Comparison of ENCODE assay signal across 8 cellular contexts in the genomic region with DNA sequence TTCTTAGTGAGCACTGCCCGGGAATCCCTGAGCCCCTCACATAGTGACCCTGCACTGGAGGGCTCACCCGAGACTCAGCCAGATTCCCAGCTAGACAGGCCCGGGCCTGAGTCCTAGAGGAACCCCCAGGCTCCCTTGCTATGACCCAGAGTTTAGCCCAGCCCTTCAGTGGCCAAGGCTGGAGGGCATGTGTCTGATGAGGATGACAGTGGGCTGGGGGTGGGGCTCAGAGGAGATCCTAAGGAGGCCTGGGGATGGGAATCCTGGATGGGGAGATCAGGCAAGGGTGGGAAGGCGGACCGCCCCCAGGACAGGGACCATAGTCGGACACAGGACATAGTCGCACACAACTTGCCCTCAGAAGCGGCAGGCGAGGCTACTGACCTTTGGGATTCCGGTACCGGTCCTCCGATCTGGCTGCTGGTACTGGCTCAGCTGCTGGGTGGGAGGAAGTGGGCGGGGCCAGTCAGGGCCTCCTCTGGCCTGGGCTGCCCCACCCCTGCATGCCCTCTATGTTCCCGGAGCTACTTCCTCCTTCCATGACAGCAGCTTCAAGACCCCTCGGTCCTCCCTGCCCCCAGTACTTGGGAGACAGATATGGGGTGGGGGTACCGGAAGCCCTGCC. TPM values are rescaled to one million over a fixed set of nuclear protein-coding genes. Genes with fewer than 3 reads are reported as not detected.
A peak's percentile ranks its signal among the peaks of the same experiment; 100 is the strongest.
DNase-seq lines count a peak whose midpoint lies in the region; ATAC-seq and TF ChIP-seq lines count a peak whose summit lies in the region.

No MANE protein-coding gene starts in this region.

- H3K27me3 Mint-ChIP-seq in GM23338 (ENCODE audit: insufficient read depth, low read depth, poor library complexity), result peaks cover 8% of the 10 kb centered on the region

- peak overlapping the region; percentile 64 for H3K4me2 ChIP-seq in GM23338
- no peak overlapping the region for H3K4me2 ChIP-seq in parathyroid adenoma (ENCODE audit: low read length)

- peaks cover 13% of the 10 kb centered on the region for H3K4me1 Mint-ChIP-seq in GM23338

- no peak overlapping the region for H3K27ac Mint-ChIP-seq in GM23338

- H3K27ac ChIP-seq in GM23338 (ENCODE audit: low read depth) (no peak overlapping the region), parathyroid adenoma (peak overlapping the region; percentile 63)

- no peak for TF ChIP-seq CTCF in GM23338 (conservative IDR thresholded peaks at IDR 0.05; ENCODE audit: low read depth in 2 of 2)
- no peak for TF ChIP-seq CTCF in parathyroid adenoma (IDR thresholded peaks at IDR 0.05)

- H2AFZ ChIP-seq in GM23338 (peak overlapping the region; percentile 84), parathyroid adenoma (no peak overlapping the region)

- DNase-seq in CD1c-positive myeloid dendritic cell (ENCODE audit: extremely low spot score), result peak; percentile 64
- DNase-seq in GM23338 (ENCODE audit: low spot score), result peak; percentile 72
- DNase-seq in UCSD-AML1 (lab: John Stamatoyannopoulos, UW; ENCODE audit: unreplicated experiment), result peak; percentile 75
- DNase-seq in ecto neural progenitor cell (ENCODE audit: low spot score), result peak; percentile 75
- no peak for DNase-seq in NCI-H2029 treated with DMSO at 0.1 percent for 48 hours (lab: John Stamatoyannopoulos, UW)
- DNase-seq in NCI-H1105 treated with DMSO at 0.1 percent for 48 hours (lab: John Stamatoyannopoulos, UW), result no peak

- no peaks in the 10 kb centered on the region for H4K20me1 ChIP-seq in GM23338 (replicated peaks; ENCODE audit: insufficient read depth)

- ATAC-seq in GM23338 (peak; percentile 84), HG03469 (IDR thresholded peaks at IDR 0.05; ENCODE audit: unreplicated experiment) (no peak)

- H3K9me3 ChIP-seq in parathyroid adenoma (ENCODE audit: control insufficient read depth, low read length), result no peaks in the 10 kb centered on the region

- H3F3A ChIP-seq in GM23338 (replicated peaks; ENCODE audit: low read depth), result no peaks in the 10 kb centered on the region

- H3K4me3 Mint-ChIP-seq in GM23338, result no peak overlapping the region; the same call in 2 of the 3 replicates

- H3K4me3 ChIP-seq in GM23338, result no peak overlapping the region
- no peak overlapping the region for H3K4me3 ChIP-seq in parathyroid adenoma (ENCODE audit: low read depth, low read length)

- H3K4me1 ChIP-seq in GM23338 (ENCODE audit: insufficient read depth) (peaks cover 14% of the 10 kb centered on the region; the same call in 1 of the 2 replicates), parathyroid adenoma (no peaks in the 10 kb centered on the region)

- H3K9me3 Mint-ChIP-seq in GM23338, result no peaks in the 10 kb centered on the region

- no peaks in the 10 kb centered on the region for H3K36me3 Mint-ChIP-seq in GM23338 (ENCODE audit: low read depth)

- no peaks in the 10 kb centered on the region for H3K9me2 ChIP-seq in GM23338 (ENCODE audit: insufficient read depth)

- no peak overlapping the region for H3K9ac ChIP-seq in parathyroid adenoma

- H3K36me3 ChIP-seq in GM23338 (ENCODE audit: insufficient read depth) (no peaks in the 10 kb centered on the region), parathyroid adenoma (ENCODE audit: control insufficient read depth, insufficient read depth, low read length) (no peaks in the 10 kb centered on the region)

- H3K27me3 ChIP-seq in GM23338 (ENCODE audit: insufficient read depth) (no peaks in the 10 kb centered on the region), parathyroid adenoma (ENCODE audit: control insufficient read depth, insufficient read depth, low read length) (no peaks in the 10 kb centered on the region)

- H3K79me2 ChIP-seq in GM23338 (replicated peaks; ENCODE audit: insufficient read depth), result no peaks in the 10 kb centered on the region
- H3K79me2 ChIP-seq in parathyroid adenoma, result no peaks in the 10 kb centered on the region

TF ChIP-seq in GM23338, 12 proteins besides CTCF, POLR2A, EP300 and RAD21 (continues in another document):
- TF ChIP-seq EZH2 (IDR thresholded peaks at IDR 0.05; ENCODE audit: low read depth, unreplicated experiment) (no peak), STAT1 (IDR thresholded peaks at IDR 0.05; ENCODE audit: unreplicated experiment) (no peak), EZH2phosphoT487 (IDR thresholded peaks at IDR 0.05; ENCODE audit: unreplicated experiment) (no peak), CREB1 (CRISPR knock-in tag; IDR thresholded peaks at IDR 0.05; ENCODE audit: low read depth) (no peak), ZNF114 (CRISPR knock-in tag; IDR thresholded peaks at IDR 0.05) (no peak)
- TF ChIP-seq, protein P1, sequence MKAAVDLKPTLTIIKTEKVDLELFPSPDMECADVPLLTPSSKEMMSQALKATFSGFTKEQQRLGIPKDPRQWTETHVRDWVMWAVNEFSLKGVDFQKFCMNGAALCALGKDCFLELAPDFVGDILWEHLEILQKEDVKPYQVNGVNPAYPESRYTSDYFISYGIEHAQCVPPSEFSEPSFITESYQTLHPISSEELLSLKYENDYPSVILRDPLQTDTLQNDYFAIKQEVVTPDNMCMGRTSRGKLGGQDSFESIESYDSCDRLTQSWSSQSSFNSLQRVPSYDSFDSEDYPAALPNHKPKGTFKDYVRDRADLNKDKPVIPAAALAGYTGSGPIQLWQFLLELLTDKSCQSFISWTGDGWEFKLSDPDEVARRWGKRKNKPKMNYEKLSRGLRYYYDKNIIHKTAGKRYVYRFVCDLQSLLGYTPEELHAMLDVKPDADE (IDR thresholded peaks at IDR 0.05), result no peak
- TF ChIP-seq, protein P2, sequence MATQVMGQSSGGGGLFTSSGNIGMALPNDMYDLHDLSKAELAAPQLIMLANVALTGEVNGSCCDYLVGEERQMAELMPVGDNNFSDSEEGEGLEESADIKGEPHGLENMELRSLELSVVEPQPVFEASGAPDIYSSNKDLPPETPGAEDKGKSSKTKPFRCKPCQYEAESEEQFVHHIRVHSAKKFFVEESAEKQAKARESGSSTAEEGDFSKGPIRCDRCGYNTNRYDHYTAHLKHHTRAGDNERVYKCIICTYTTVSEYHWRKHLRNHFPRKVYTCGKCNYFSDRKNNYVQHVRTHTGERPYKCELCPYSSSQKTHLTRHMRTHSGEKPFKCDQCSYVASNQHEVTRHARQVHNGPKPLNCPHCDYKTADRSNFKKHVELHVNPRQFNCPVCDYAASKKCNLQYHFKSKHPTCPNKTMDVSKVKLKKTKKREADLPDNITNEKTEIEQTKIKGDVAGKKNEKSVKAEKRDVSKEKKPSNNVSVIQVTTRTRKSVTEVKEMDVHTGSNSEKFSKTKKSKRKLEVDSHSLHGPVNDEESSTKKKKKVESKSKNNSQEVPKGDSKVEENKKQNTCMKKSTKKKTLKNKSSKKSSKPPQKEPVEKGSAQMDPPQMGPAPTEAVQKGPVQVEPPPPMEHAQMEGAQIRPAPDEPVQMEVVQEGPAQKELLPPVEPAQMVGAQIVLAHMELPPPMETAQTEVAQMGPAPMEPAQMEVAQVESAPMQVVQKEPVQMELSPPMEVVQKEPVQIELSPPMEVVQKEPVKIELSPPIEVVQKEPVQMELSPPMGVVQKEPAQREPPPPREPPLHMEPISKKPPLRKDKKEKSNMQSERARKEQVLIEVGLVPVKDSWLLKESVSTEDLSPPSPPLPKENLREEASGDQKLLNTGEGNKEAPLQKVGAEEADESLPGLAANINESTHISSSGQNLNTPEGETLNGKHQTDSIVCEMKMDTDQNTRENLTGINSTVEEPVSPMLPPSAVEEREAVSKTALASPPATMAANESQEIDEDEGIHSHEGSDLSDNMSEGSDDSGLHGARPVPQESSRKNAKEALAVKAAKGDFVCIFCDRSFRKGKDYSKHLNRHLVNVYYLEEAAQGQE (IDR thresholded peaks at IDR 0.05; ENCODE audit: unreplicated experiment), result no peak

RNA-seq across cellular contexts. Expression of a gene that starts 1.1 kb away (rescaled TPM):
- total RNA-seq in GM23338 (2014; rRNA removed; shearing (Covaris generic)), result 1.3 and 3.0 TPM in 2 replicates
- 1.5 and 2.5 TPM in 2 replicates for polyA plus RNA-seq in GM23338 (2016; fragmentation: Nextera tagmentation; extraction: Ambion mirVana)

RNA-seq across cellular contexts. Expression of a gene that starts 12.4 kb away (rescaled TPM):
- not detected in 2 replicates for total RNA-seq in GM23338 (2014; rRNA removed; shearing (Covaris generic))
- polyA plus RNA-seq in GM23338 (2016; fragmentation: Nextera tagmentation; extraction: Ambion mirVana), result 0.57 TPM in 1 of 2 replicates, not detected in the other

RNA-seq across cellular contexts. Expression of a gene that starts 20.0 kb away (rescaled TPM):
- total RNA-seq in GM23338 (2014; rRNA removed; shearing (Covaris generic)), result not detected in 2 replicates
- 0.44 TPM in 1 of 2 replicates, not detected in the other for polyA plus RNA-seq in GM23338 (2016; fragmentation: Nextera tagmentation; extraction: Ambion mirVana)

RNA-seq across cellular contexts. Expression of a gene that starts 34.7 kb away (rescaled TPM):
- total RNA-seq in GM23338 (2014; rRNA removed; shearing (Covaris generic)), result not detected in 2 replicates
- polyA plus RNA-seq in GM23338 (2016; fragmentation: Nextera tagmentation; extraction: Ambion mirVana), result 0.68 TPM in 1 of 2 replicates, not detected in the other

RNA-seq across cellular contexts. Expression of a gene that starts 41.7 kb away (rescaled TPM):
- 7.9 and 8.5 TPM in 2 replicates for total RNA-seq in GM23338 (2014; rRNA removed; shearing (Covaris generic))
- polyA plus RNA-seq in GM23338 (2016; fragmentation: Nextera tagmentation; extraction: Ambion mirVana), result 2.3 and 2.5 TPM in 2 replicates

Comparison
In these comparisons a context has a peak if more than half of its experiments do, and no peak if none do; other contexts are left out.
1. DNase-seq: peak in CD1c-positive myeloid dendritic cell (single experiment), GM23338 (single experiment), UCSD-AML1 (single experiment) and ecto neural progenitor cell (single experiment); none in NCI-H2029 treated with DMSO at 0.1 percent for 48 hours (single experiment) and NCI-H1105 treated with DMSO at 0.1 percent for 48 hours (single experiment).